In genomic region chr22:25923952-25924351, GRCh38 we compare ENCODE assay signal across 1 cellular context.
A peak's percentile ranks its signal among the peaks of the same experiment; 100 is the strongest.
TF ChIP-seq lines count a peak whose summit lies in the region.

No MANE protein-coding gene starts in this region.

TF ChIP-seq in SK-N-SH, 30 proteins besides CTCF, POLR2A, EP300 and RAD21 (continued from another document):
- TF ChIP-seq FOXJ3 (CRISPR knock-in tag; IDR thresholded peaks at IDR 0.05) (peak; percentile 52), NRF1 (IDR thresholded peaks at IDR 0.05; ENCODE audit: low read depth, low read length) (no peak), MXI1 (IDR thresholded peaks at IDR 0.05; ENCODE audit: low read depth, low read length) (peak; percentile 93), NFIC (IDR thresholded peaks at IDR 0.05; ENCODE audit: borderline replicate concordance) (no peak)
